In genomic region chr4:38889143-38889542, GRCh38 we compare ENCODE assay signal across 1 cellular context.
TF ChIP-seq lines count a peak whose summit lies in the region.

No MANE protein-coding gene starts in this region.

TF ChIP-seq in SK-N-SH treated with all-trans-retinoic acid at 6 μM for 48 hours, 23 proteins besides CTCF, POLR2A, EP300 and RAD21 (continued from another document):
- TF ChIP-seq CREB5 (CRISPR knock-in tag; IDR thresholded peaks at IDR 0.05; ENCODE audit: low read depth): peak; percentile 71
